27 cellular contexts compared by ENCODE assay signal in the genomic region with DNA sequence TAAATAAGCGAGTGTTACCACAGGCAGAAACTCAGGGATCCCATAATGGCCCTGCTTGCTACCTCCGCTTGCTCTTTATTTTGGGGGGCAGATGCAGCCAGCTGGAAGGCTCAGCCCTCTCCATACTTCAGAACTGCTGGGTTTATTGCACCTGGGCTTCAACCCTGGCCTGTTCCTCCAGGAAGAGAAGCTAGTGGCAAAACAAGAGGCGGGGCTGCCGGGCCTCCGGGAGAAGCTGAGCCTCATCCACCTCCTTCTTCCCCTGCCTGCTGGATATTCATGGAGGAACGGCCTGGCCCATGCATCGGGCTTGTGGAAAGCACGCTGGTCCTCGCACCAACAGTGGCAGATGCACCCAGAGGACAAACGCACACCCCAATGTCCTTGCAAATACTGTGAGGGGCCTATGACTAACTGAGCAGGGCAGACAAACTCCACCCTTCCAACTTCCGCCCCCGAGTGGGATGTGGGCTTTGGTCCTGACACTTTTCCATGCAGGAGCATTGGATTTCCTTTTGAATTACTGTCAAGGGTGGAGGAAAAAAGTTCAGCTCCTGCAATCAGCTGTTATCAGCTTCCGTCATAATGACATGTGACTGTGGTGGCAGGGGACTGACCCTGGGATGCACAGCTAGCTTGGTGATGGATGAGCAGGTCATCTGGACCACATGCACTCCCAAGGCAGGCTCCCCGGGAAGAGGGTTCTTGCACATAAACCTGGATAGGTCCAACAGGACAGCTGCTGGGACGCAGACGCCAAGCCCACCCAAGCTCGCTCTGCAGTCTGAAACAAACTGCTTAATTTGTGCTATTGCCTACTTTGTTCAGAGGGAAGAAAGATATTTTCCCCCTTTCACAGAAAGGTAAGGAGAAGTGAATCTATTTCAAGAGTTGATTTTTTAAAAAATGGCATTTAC. TPM values are rescaled to one million over a fixed set of nuclear protein-coding genes. Genes with fewer than 3 reads are reported as not detected.
DNase-seq lines count a peak whose midpoint lies in the region; ATAC-seq, FAIRE-seq and TF ChIP-seq lines count a peak whose summit lies in the region.
"Had no signal": no experiment of that assay in that cellular context is flagged by ENCODE, and none has a peak within 500 bp of the region (broad histone marks: within the 10 kb centered on the region; RNA-seq: fewer than 3 reads in every experiment).

No MANE protein-coding gene starts in this region.

- no peak for FAIRE-seq in kidney (lab: Jason Lieb, UNC)
- FAIRE-seq: GM18507, RCC 7860 had no signal

- H3K36me3 Mint-ChIP-seq in activated CD8-positive, alpha-beta T cell treated with anti-CD3 and anti-CD28 coated beads for 36 hours (ENCODE audit: low read depth): no peaks in the 10 kb centered on the region

- no peaks in the 10 kb centered on the region for H3K9me3 Mint-ChIP-seq in activated CD8-positive, alpha-beta T cell treated with anti-CD3 and anti-CD28 coated beads for 36 hours
- H3K9me3 Mint-ChIP-seq: CD4-positive, alpha-beta T cell had no signal

- H3K4me1 ChIP-seq in NT2/D1 (ENCODE audit: insufficient read depth, insufficient read length) (peaks cover 18% of the 10 kb centered on the region), kidney (ENCODE audit: control insufficient read depth in 1 of 2, insufficient read depth in 1 of 2, low read depth in 1 of 2, low read length in 2 of 2) (peaks cover 0 to 11% of the 10 kb centered on the region in 2 donors), osteoblast (ENCODE audit: insufficient read depth, low read length) (no peaks in the 10 kb centered on the region), testis (peaks cover 34% of the 10 kb centered on the region)

- H3K27ac ChIP-seq in kidney (ENCODE audit: low read depth in 2 of 2, low read length in 2 of 2) (no peak overlapping the region), osteoblast (ENCODE audit: low read depth, low read length) (no peak overlapping the region), testis (no peak overlapping the region)
- H3K27ac ChIP-seq: BLaER1, HL-60 had no signal

- H3K9me3 ChIP-seq in NT2/D1 (ENCODE audit: insufficient read depth, low read length) (no peaks in the 10 kb centered on the region), kidney (ENCODE audit: control insufficient read depth in 1 of 2, low read length in 2 of 2) (no peaks in the 10 kb centered on the region), osteoblast (ENCODE audit: low read depth, low read length) (no peaks in the 10 kb centered on the region), testis (no peaks in the 10 kb centered on the region)
- H3K9me3 ChIP-seq: BLaER1, SK-N-SH had no signal

- H3K36me3 ChIP-seq in NT2/D1 (ENCODE audit: insufficient read depth, insufficient read length, low read length) (no peaks in the 10 kb centered on the region), kidney (ENCODE audit: control insufficient read depth in 1 of 2, insufficient read depth in 2 of 2, low read length in 2 of 2) (no peaks in the 10 kb centered on the region), osteoblast (ENCODE audit: insufficient read depth, low read length) (no peaks in the 10 kb centered on the region), testis (ENCODE audit: low read depth, missing control alignments) (no peaks in the 10 kb centered on the region)
- H3K36me3 ChIP-seq: BLaER1 had no signal

- peaks cover 2% of the 10 kb centered on the region for H3K27me3 ChIP-seq in NT2/D1 (ENCODE audit: insufficient read depth, insufficient read length)
- peaks cover 9% of the 10 kb centered on the region for H3K27me3 ChIP-seq in osteoblast (ENCODE audit: insufficient read depth, low read length)
- no peaks in the 10 kb centered on the region for H3K27me3 ChIP-seq in testis
- H3K27me3 ChIP-seq: BLaER1 had no signal

- POLR2A ChIA-PET in activated CD8-positive, alpha-beta T cell treated with anti-CD3 and anti-CD28 coated beads for 36 hours (lab: Charles Lee): no interaction called here

- TF ChIP-seq CTCF in kidney (IDR thresholded peaks at IDR 0.05; ENCODE audit: borderline replicate concordance, extremely low read depth, insufficient read depth) (no peak), osteoblast (IDR thresholded peaks at IDR 0.05; ENCODE audit: extremely low read depth, low read depth, low read length) (no peak), testis (IDR thresholded peaks at IDR 0.05) (no peak)
- TF ChIP-seq CTCF in activated CD8-positive, alpha-beta T cell treated with anti-CD3 and anti-CD28 coated beads for 36 hours (IDR thresholded peaks at IDR 0.05): no peak

- intact Hi-C loops in kidney (cut with DNase I) (loop anchor here (5.0 kb wide), 1 partner anchor 94 kb away; no protein-coding TSS in a partner anchor), testis (cut with DNase I; ENCODE audit: low total_unique reads) (no loop called here)
- intact Hi-C loops in activated CD8-positive, alpha-beta T cell treated with anti-CD3 and anti-CD28 coated beads for 36 hours (cut with micrococcal nuclease): no loop called here

- no peaks in the 10 kb centered on the region for H3K79me2 ChIP-seq in osteoblast (ENCODE audit: insufficient read depth, low read length)

- H3K27ac Mint-ChIP-seq in activated CD8-positive, alpha-beta T cell treated with anti-CD3 and anti-CD28 coated beads for 36 hours: no peak overlapping the region
- H3K27ac Mint-ChIP-seq: CD4-positive, alpha-beta T cell had no signal

- H3K4me3 Mint-ChIP-seq in activated CD8-positive, alpha-beta T cell treated with anti-CD3 and anti-CD28 coated beads for 36 hours: no peak overlapping the region
- H3K4me3 Mint-ChIP-seq: CD4-positive, alpha-beta T cell had no signal

- no peak for TF ChIP-seq POLR2A in testis (IDR thresholded peaks at IDR 0.05)

- H2AFZ ChIP-seq in osteoblast (ENCODE audit: low read length): no peak overlapping the region

- H3K4me1 Mint-ChIP-seq in activated CD8-positive, alpha-beta T cell treated with anti-CD3 and anti-CD28 coated beads for 36 hours (ENCODE audit: low read depth): peaks cover 26% of the 10 kb centered on the region

- H3K9ac ChIP-seq in NT2/D1 (ENCODE audit: insufficient read length, low read depth) (peak overlapping the region; percentile 22), kidney (ENCODE audit: low read length in 2 of 2) (no peak overlapping the region)
- H3K9ac ChIP-seq: BLaER1, SK-N-SH had no signal

- no peak overlapping the region for H3K4me2 ChIP-seq in osteoblast (ENCODE audit: insufficient read depth, low read length)
- H3K4me2 ChIP-seq: SK-N-SH had no signal

- CTCF ChIA-PET in activated CD8-positive, alpha-beta T cell treated with anti-CD3 and anti-CD28 coated beads for 36 hours (lab: Charles Lee): interaction anchor here (0.7 to 6.8 kb wide), 8 partner anchors 8 to 193 kb away, joined by 3 to 147 read pairs (median 6); a partner anchor contains a TSS

- no peaks in the 10 kb centered on the region for H4K20me1 ChIP-seq in osteoblast (ENCODE audit: insufficient read depth, low read length)
- H4K20me1 ChIP-seq: BLaER1 had no signal

- H3K4me3 ChIP-seq in NT2/D1 (ENCODE audit: insufficient read length, low read depth) (no peak overlapping the region), kidney (ENCODE audit: low read length in 2 of 2) (no peak overlapping the region), osteoblast (ENCODE audit: insufficient read depth, low read length) (no peak overlapping the region), testis (no peak overlapping the region)
- H3K4me3 ChIP-seq: BLaER1 had no signal

- 70 to 77% methylated on average over 15 to 17 of the region's 17 CpGs for WGBS in testis, 2 donors

- no peaks in the 10 kb centered on the region for H3K27me3 Mint-ChIP-seq in activated CD8-positive, alpha-beta T cell treated with anti-CD3 and anti-CD28 coated beads for 36 hours
- H3K27me3 Mint-ChIP-seq: CD4-positive, alpha-beta T cell had no signal

- ATAC-seq in activated CD8-positive, alpha-beta T cell treated with anti-CD3 and anti-CD28 coated beads for 36 hours: no peak

- DNase-seq in NT2/D1 (ENCODE audit: low read depth, low spot score) (no peak), kidney (peak; percentile 66), osteoblast (ENCODE audit: insufficient read length, low spot score, missing footprints) (peak; percentile 14), testis (peak; percentile 32), NCI-H1417 treated with DMSO at 0.1 percent for 48 hours (lab: John Stamatoyannopoulos, UW) (no peak), HuH-7.5 (ENCODE audit: low spot score) (no peak)
- no peak for DNase-seq in activated CD8-positive, alpha-beta T cell treated with anti-CD3 and anti-CD28 coated beads for 36 hours
- DNase-seq: CD4-positive, alpha-beta T cell; COR-L47; DMS53; H7; Kasumi-1; NCI-H1105 treated with DMSO at 0.1 percent for 48 hours; NCI-H2029; NCI-H446; NCI-H69; OCI-M1; SIG-M5; SK-N-SH had no signal

RNA-seq across cellular contexts. Expression of a gene that starts 30.4 kb away (rescaled TPM):
- total RNA-seq in kidney (0.44 TPM), osteoblast (under 0.01 TPM in 1 of 2 replicates, not detected in the other), testis (10 to 100 TPM; 19.7 to 20.6 TPM)
- polyA plus RNA-seq in kidney (ENCODE audit: insufficient read depth, low read depth, low replicate concordance) (not detected), testis (ENCODE audit: insufficient read depth, low read depth, low replicate concordance) (11.6 TPM)
- total RNA-seq in activated CD8-positive, alpha-beta T cell treated with anti-CD3 and anti-CD28 coated beads for 36 hours: under 1 TPM; 0.72 to 0.77 TPM
- total RNA-seq: A172, Daoy, G401, M059J had no signal
- polyA plus RNA-seq: SK-N-SH had no signal

Comparison
In these comparisons a context has a peak if more than half of its experiments do, and no peak if none do; other contexts are left out.
1. DNase-seq: peak in kidney (single experiment), osteoblast (single experiment) and testis (single experiment); none in NT2/D1 (single experiment), NCI-H1417 treated with DMSO at 0.1 percent for 48 hours (single experiment), HuH-7.5 (single experiment) and activated CD8-positive, alpha-beta T cell treated with anti-CD3 and anti-CD28 coated beads for 36 hours (single experiment).
2. RNA of a gene that starts 30.4 kb away (total RNA-seq): 19.7 to 20.6 TPM in testis; 0.72 to 0.77 TPM in activated CD8-positive, alpha-beta T cell treated with anti-CD3 and anti-CD28 coated beads for 36 hours, 0.44 TPM in kidney (single experiment) and under 0.01 TPM in osteoblast; every median in the first group is over 10 times any median in the second.